ENCODE assay signal across 8 cellular contexts in genomic region chr5:149371296-149371962, GRCh38. TPM values are rescaled to one million over a fixed set of nuclear protein-coding genes. Genes with fewer than 3 reads are reported as not detected.
DNase-seq lines count a peak whose midpoint lies in the region; ATAC-seq and TF ChIP-seq lines count a peak whose summit lies in the region.

No MANE protein-coding gene starts in this region.

- H3K18ac ChIP-seq in trophoblast cell (ENCODE audit: low read length): no peak overlapping the region

- H4K8ac ChIP-seq in trophoblast cell (ENCODE audit: low read depth, low read length): no peak overlapping the region

- no peak overlapping the region for H3K14ac ChIP-seq in trophoblast cell (ENCODE audit: low read length)

- H3K9me3 Mint-ChIP-seq in activated T-helper 1 cell treated with anti-CD3 and anti-CD28 coated beads, Interleukin-12 subunit alpha, Interleukin-12 subunit beta, Interleukin-2, Interleukin-4 antibody, amounts not matched to agents 30 ng/mL and 10 ng/mL and 1 ng/mL, durations not matched to agents 14 hours and 24 hours and 36 hours: no peaks in the 10 kb centered on the region

- H2AK5ac ChIP-seq in trophoblast cell (ENCODE audit: low read length): no peak overlapping the region

- no peak overlapping the region for H3K4me3 ChIP-seq in foreskin fibroblast (ENCODE audit: low read depth in 1 of 2, low read length in 2 of 2)
- no peak overlapping the region for H3K4me3 ChIP-seq in trophoblast cell (ENCODE audit: low read depth, low read length)
- no peak overlapping the region for H3K4me3 ChIP-seq in uterus

- H3K27me3 Mint-ChIP-seq in activated T-helper 1 cell treated with anti-CD3 and anti-CD28 coated beads, Interleukin-12 subunit alpha, Interleukin-12 subunit beta, Interleukin-2, Interleukin-4 antibody, amounts not matched to agents 30 ng/mL and 10 ng/mL and 1 ng/mL, durations not matched to agents 14 hours and 24 hours and 36 hours (ENCODE audit: insufficient read depth): peaks cover 2% of the 10 kb centered on the region

- H3K4me1 Mint-ChIP-seq in activated T-helper 1 cell treated with anti-CD3 and anti-CD28 coated beads, Interleukin-12 subunit alpha, Interleukin-12 subunit beta, Interleukin-2, Interleukin-4 antibody, amounts not matched to agents 30 ng/mL and 10 ng/mL and 1 ng/mL, durations not matched to agents 14 hours and 24 hours and 36 hours (ENCODE audit: low read depth): peaks cover 17% of the 10 kb centered on the region

- TF ChIP-seq POLR2A in uterus (IDR thresholded peaks at IDR 0.05): no peak

- peaks cover 6% of the 10 kb centered on the region for H3K36me3 Mint-ChIP-seq in activated T-helper 1 cell treated with anti-CD3 and anti-CD28 coated beads, Interleukin-12 subunit alpha, Interleukin-12 subunit beta, Interleukin-2, Interleukin-4 antibody, amounts not matched to agents 30 ng/mL and 10 ng/mL and 1 ng/mL, durations not matched to agents 14 hours and 24 hours and 36 hours (ENCODE audit: low read depth)

- no peak overlapping the region for H2BK120ac ChIP-seq in trophoblast cell (ENCODE audit: insufficient read depth, low read length, poor library complexity)

- H3K23ac ChIP-seq in trophoblast cell (ENCODE audit: low read length): no peak overlapping the region

- WGBS in trophoblast cell (ENCODE audit: extremely low coverage, insufficient coverage, insufficient read length): no CpG with 5 or more reads among the region's 12 CpGs

- H3K79me2 ChIP-seq in trophoblast cell (ENCODE audit: control insufficient read depth, insufficient read depth, low read length, poor library complexity): no peaks in the 10 kb centered on the region

- H3K4me2 ChIP-seq in trophoblast cell (ENCODE audit: low read length): no peak overlapping the region

- H4K91ac ChIP-seq in trophoblast cell (ENCODE audit: low read depth, low read length): no peak overlapping the region

- intact Hi-C loops in activated T-helper 1 cell treated with anti-CD3 and anti-CD28 coated beads, Interleukin-12 subunit alpha, Interleukin-12 subunit beta, Interleukin-2, Interleukin-4 antibody, amounts not matched to agents 30 ng/mL and 10 ng/mL and 1 ng/mL, durations not matched to agents 14 hours and 24 hours and 36 hours (cut with micrococcal nuclease): loop anchor here (1.0 kb wide), 3 partner anchors 26 to 230 kb away; partner anchors contain the start of genes ABLIM3 and GRPEL2
- intact Hi-C loops in uterus (cut with DNase I; ENCODE audit: low total_unique reads): no loop called here

- H3K36me3 ChIP-seq in trophoblast cell (ENCODE audit: control insufficient read depth in 1 of 2, insufficient read depth in 2 of 2, low read length in 2 of 2) (no peaks in the 10 kb centered on the region), uterus (no peaks in the 10 kb centered on the region)

- no peak overlapping the region for H3K27ac ChIP-seq in trophoblast cell (ENCODE audit: low read depth, low read length)
- H3K27ac ChIP-seq in uterus: peak overlapping the region; percentile 36 to 72

- H3K27me3 ChIP-seq in trophoblast cell (ENCODE audit: insufficient read depth, low read length) (no peaks in the 10 kb centered on the region), uterus (no peaks in the 10 kb centered on the region)

- no peak overlapping the region for H3K9ac ChIP-seq in trophoblast cell (ENCODE audit: low read length)

- H3K9me3 ChIP-seq in trophoblast cell (ENCODE audit: insufficient read depth, low read depth, low read length): no peaks in the 10 kb centered on the region
- H3K9me3 ChIP-seq in uterus: no peaks in the 10 kb centered on the region

- H2BK12ac ChIP-seq in trophoblast cell (ENCODE audit: low read length): no peak overlapping the region

- H3K4me1 ChIP-seq in trophoblast cell (ENCODE audit: control insufficient read depth in 1 of 2, insufficient read depth in 2 of 2, low read length in 2 of 2) (peaks cover 3 to 5% of the 10 kb centered on the region in 2 experiments), uterus (no peaks in the 10 kb centered on the region)

- H2BK5ac ChIP-seq in trophoblast cell (ENCODE audit: low read depth, low read length, poor library complexity): no peak overlapping the region

- H3K4me3 Mint-ChIP-seq in activated T-helper 1 cell treated with anti-CD3 and anti-CD28 coated beads, Interleukin-12 subunit alpha, Interleukin-12 subunit beta, Interleukin-2, Interleukin-4 antibody, amounts not matched to agents 30 ng/mL and 10 ng/mL and 1 ng/mL, durations not matched to agents 14 hours and 24 hours and 36 hours: no peak overlapping the region

- ATAC-seq in GM21447 (IDR thresholded peaks at IDR 0.05; ENCODE audit: unreplicated experiment): peak; percentile 78

- H3K79me1 ChIP-seq in trophoblast cell (ENCODE audit: low read length): no peaks in the 10 kb centered on the region

- H3K27ac Mint-ChIP-seq in activated T-helper 1 cell treated with anti-CD3 and anti-CD28 coated beads, Interleukin-12 subunit alpha, Interleukin-12 subunit beta, Interleukin-2, Interleukin-4 antibody, amounts not matched to agents 30 ng/mL and 10 ng/mL and 1 ng/mL, durations not matched to agents 14 hours and 24 hours and 36 hours: no peak overlapping the region

- DNase-seq in DMS114 treated with DMSO at 0.1 percent for 48 hours (lab: John Stamatoyannopoulos, UW; ENCODE audit: unreplicated experiment) (peak; percentile 39), HuH-7 (ENCODE audit: low spot score) (peak; percentile 80), RKO (ENCODE audit: low spot score) (peak; percentile 59), foreskin fibroblast (peak in 1 of 2 donors; percentile 76), trophoblast cell (peak; percentile 67 to 83), uterus (peak; percentile 50 to 61)
- DNase-seq in activated T-helper 1 cell treated with anti-CD3 and anti-CD28 coated beads, Interleukin-12 subunit alpha, Interleukin-12 subunit beta, Interleukin-2, Interleukin-4 antibody, amounts not matched to agents 30 ng/mL and 10 ng/mL and 1 ng/mL, durations not matched to agents 14 hours and 24 hours and 36 hours (ENCODE audit: low spot score): peak; percentile 52

- H4K12ac ChIP-seq in trophoblast cell (ENCODE audit: low read depth, low read length): no peak overlapping the region

- TF ChIP-seq CTCF in foreskin fibroblast (IDR thresholded peaks at IDR 0.05; ENCODE audit: low read depth, low read length): peak; percentile 74
- peak; percentile 52 to 71 (median 63) for TF ChIP-seq CTCF in uterus (IDR thresholded peaks at IDR 0.05)

- H3K4ac ChIP-seq in trophoblast cell (ENCODE audit: low read depth, low read length): no peak overlapping the region

- no peak overlapping the region for H2AFZ ChIP-seq in trophoblast cell (ENCODE audit: insufficient read depth, low read length, poor library complexity)

RNA-seq across cellular contexts. Expression of gene IL17B, which starts 7.7 kb away (rescaled TPM):
- not detected in 2 replicates for total RNA-seq in activated T-helper 1 cell treated with anti-CD3 and anti-CD28 coated beads, Interleukin-12 subunit alpha, Interleukin-12 subunit beta, Interleukin-2, Interleukin-4 antibody, amounts not matched to agents 30 ng/mL and 10 ng/mL and 1 ng/mL, durations not matched to agents 14 hours and 24 hours and 36 hours
- 0.25 and 0.26 TPM in 2 replicates for polyA plus RNA-seq in trophoblast cell (2013)
- total RNA-seq in uterus: 1 to 10 TPM in 2 of 4 donors, not detected in 2; 1.6 to 2.3 TPM

RNA-seq across cellular contexts. Expression of gene PCYOX1L, which starts 13.6 kb away (rescaled TPM):
- 21.9 and 23.4 TPM in 2 replicates for total RNA-seq in activated T-helper 1 cell treated with anti-CD3 and anti-CD28 coated beads, Interleukin-12 subunit alpha, Interleukin-12 subunit beta, Interleukin-2, Interleukin-4 antibody, amounts not matched to agents 30 ng/mL and 10 ng/mL and 1 ng/mL, durations not matched to agents 14 hours and 24 hours and 36 hours
- 2.2 and 2.4 TPM in 2 replicates for polyA plus RNA-seq in trophoblast cell (2013)
- total RNA-seq in uterus: 1 to 10 TPM in 3 of 4 donors, under 1 TPM in 1; 0.59 to 8.6 (median 5.9) TPM

RNA-seq across cellular contexts. Expression of gene GRPEL2, which starts 26.1 kb away (rescaled TPM):
- total RNA-seq in activated T-helper 1 cell treated with anti-CD3 and anti-CD28 coated beads, Interleukin-12 subunit alpha, Interleukin-12 subunit beta, Interleukin-2, Interleukin-4 antibody, amounts not matched to agents 30 ng/mL and 10 ng/mL and 1 ng/mL, durations not matched to agents 14 hours and 24 hours and 36 hours: 30.4 and 30.6 TPM in 2 replicates
- polyA plus RNA-seq in trophoblast cell (2013): 10.1 and 11.1 TPM in 2 replicates
- 10 to 100 TPM; 13.5 to 27.0 (median 22.6) TPM for total RNA-seq in uterus
